In the genomic region with DNA sequence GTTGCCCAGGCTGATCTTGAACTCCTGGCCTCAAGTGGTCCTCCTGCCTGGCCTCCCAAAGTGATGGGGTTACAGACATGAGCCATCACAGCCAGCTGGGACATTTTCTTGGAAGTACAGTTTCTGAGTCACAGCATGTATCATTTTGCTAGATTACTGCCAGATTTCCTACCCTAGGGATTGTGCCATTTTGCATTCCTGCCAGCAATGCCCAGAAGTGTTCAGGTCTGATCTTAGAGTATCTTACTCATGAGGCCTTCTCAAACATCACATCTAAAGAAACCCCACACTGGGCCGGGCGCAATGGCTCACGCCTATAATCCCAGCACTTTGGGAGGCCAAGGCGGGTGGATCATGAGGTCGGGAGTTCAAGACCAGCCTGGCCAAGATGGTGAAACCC, we compare ENCODE assay signal across 18 cellular contexts. TPM values are rescaled to one million over a fixed set of nuclear protein-coding genes. Genes with fewer than 3 reads are reported as not detected.
A peak's percentile ranks its signal among the peaks of the same experiment; 100 is the strongest.
DNase-seq lines count a peak whose midpoint lies in the region; ATAC-seq and TF ChIP-seq lines count a peak whose summit lies in the region.
"Had no signal": no experiment of that assay in that cellular context is flagged by ENCODE, and none has a peak within 500 bp of the region (broad histone marks: within the 10 kb centered on the region; RNA-seq: fewer than 3 reads in every experiment).

No MANE protein-coding gene starts in this region.

- 33 to 76% (median 68%) methylated on average over 3 to 5 of the region's 5 CpGs for WGBS in adrenal gland, 4 donors

- intact Hi-C loops in adrenal gland (cut with DNase I): no loop called here

- POLR2A ChIA-PET in AG04449 (lab: Yijun Ruan, JAX): no interaction called here

- DNase-seq in AG04449 (ENCODE audit: low read depth, low spot score) (peak; percentile 19), HCEC 1CT (peak; percentile 78), adrenal gland (peak in 6 of 7 donors; percentile 56 to 73 (median 70)), foreskin fibroblast (peak; percentile 84 to 92), ureter (ENCODE audit: low spot score) (no peak), DMS53 treated with DMSO at 0.1 percent for 48 hours (lab: John Stamatoyannopoulos, UW; ENCODE audit: unreplicated experiment) (no peak), HuH-7.5 (ENCODE audit: low spot score) (no peak)
- DNase-seq: activated CD4-positive, alpha-beta T cell treated with anti-CD3 and anti-CD28 coated beads for 1 hour; activated CD8-positive, alpha-beta memory T cell treated with anti-CD3 and anti-CD28 coated beads, Interleukin-2, amount 50 U/mL, for 48 hours; activated naive CD4-positive, alpha-beta T cell treated with anti-CD3 and anti-CD28 coated beads, Interleukin-2, amount 10 ng/mL, durations not matched to agents 7 days and 5 days; CD8-positive, alpha-beta memory T cell; effector memory CD4-positive, alpha-beta T cell; NCI-H2227 treated with DMSO at 0.1 percent for 48 hours; SIG-M5; upper lobe of left lung had no signal

- no peak for ATAC-seq in GM21619 (IDR thresholded peaks at IDR 0.05; ENCODE audit: unreplicated experiment)
- ATAC-seq: stimulated activated memory B cell treated with anti-CD40 and anti-IgM and Interleukin-4, amounts not matched to agents 10 μg/mL and 1 μg/mL and 100 μg/mL, for 72 hours had no signal

- TF ChIP-seq POLR2A in adrenal gland (IDR thresholded peaks at IDR 0.05): no peak

- H3K4me1 ChIP-seq in adrenal gland (replicated peaks in 1 of 2): peaks cover 5 to 9% of the 10 kb centered on the region in 2 donors
- H3K4me1 ChIP-seq: parathyroid adenoma had no signal

- CTCF ChIA-PET in AG04449 (lab: Yijun Ruan, JAX): no interaction called here

- H3K4me3 ChIP-seq in AG04449 (ENCODE audit: low read depth, low read length) (no peak overlapping the region), adrenal gland (no peak overlapping the region), foreskin fibroblast (ENCODE audit: low read depth in 1 of 2, low read length in 2 of 2) (no peak overlapping the region)
- H3K4me3 ChIP-seq: upper lobe of left lung had no signal

- no peaks in the 10 kb centered on the region for H3K36me3 ChIP-seq in adrenal gland (replicated peaks in 1 of 2)
- H3K36me3 ChIP-seq: upper lobe of left lung had no signal

- H3K9me3 ChIP-seq in adrenal gland (replicated peaks in 1 of 3): no peaks in the 10 kb centered on the region
- H3K9me3 ChIP-seq: upper lobe of left lung had no signal

- TF ChIP-seq CTCF in AG04449 (IDR thresholded peaks at IDR 0.05; ENCODE audit: insufficient read depth, low read length, missing control alignments): no peak
- no peak for TF ChIP-seq CTCF in adrenal gland (IDR thresholded peaks at IDR 0.05)
- TF ChIP-seq CTCF in foreskin fibroblast (IDR thresholded peaks at IDR 0.05; ENCODE audit: low read depth, low read length): no peak

- no peak overlapping the region for H3K27ac ChIP-seq in adrenal gland
- H3K27ac ChIP-seq: parathyroid adenoma, upper lobe of left lung had no signal

- H3K27me3 ChIP-seq in adrenal gland: no peaks in the 10 kb centered on the region
- H3K27me3 ChIP-seq: upper lobe of left lung had no signal

RNA-seq across cellular contexts. Expression of a gene that starts 10.2 kb away (rescaled TPM):
- total RNA-seq in adrenal gland (1 to 10 TPM in 4 of 8 donors, under 1 TPM in 4; 0.18 to 1.7 (median 0.81) TPM), ureter (0.23 TPM)
- polyA plus RNA-seq in adrenal gland: under 1 TPM in 2 of 3 donors, not detected in 1; 0.09 to 0.24 TPM
- polyA plus RNA-seq: CD8-positive, alpha-beta memory T cell had no signal

Comparison
In these comparisons a context has a peak if more than half of its experiments do, and no peak if none do; other contexts are left out.
1. DNase-seq: peak in AG04449 (single experiment), HCEC 1CT (single experiment), adrenal gland (6 of 7) and foreskin fibroblast (2 of 2); none in ureter (single experiment), DMS53 treated with DMSO at 0.1 percent for 48 hours (single experiment) and HuH-7.5 (single experiment).